In genomic region chr17:55161935-55162555, GRCh38 we compare ENCODE assay signal across 1 cellular context.
TF ChIP-seq lines count a peak whose summit lies in the region.

No MANE protein-coding gene starts in this region.

TF ChIP-seq in SK-N-SH, 30 proteins besides CTCF, POLR2A, EP300 and RAD21 (continued from another document):
- TF ChIP-seq USF1 (IDR thresholded peaks at IDR 0.05; ENCODE audit: borderline replicate concordance, low read depth) (no peak), MXI1 (IDR thresholded peaks at IDR 0.05; ENCODE audit: low read depth, low read length) (no peak), POLR2AphosphoS5 (IDR thresholded peaks at IDR 0.05; ENCODE audit: low read depth, low read length) (no peak), MAX (IDR thresholded peaks at IDR 0.05; ENCODE audit: low read depth) (peak; percentile 60; the same call in 1 of the 2 replicates), TAF1 (IDR thresholded peaks at IDR 0.05; ENCODE audit: borderline replicate concordance, low read depth, low read length) (no peak), GATA2 (CRISPR knock-in tag; IDR thresholded peaks at IDR 0.05) (no peak), RXRA (IDR thresholded peaks at IDR 0.05; ENCODE audit: borderline replicate concordance, low read depth) (peak; percentile 68; the same call in 1 of the 2 replicates), ELF1 (IDR thresholded peaks at IDR 0.05) (no peak), RFX5 (IDR thresholded peaks at IDR 0.05; ENCODE audit: low read length) (no peak), TCF12 (IDR thresholded peaks at IDR 0.05) (peak; percentile 81), MEF2A (IDR thresholded peaks at IDR 0.05; ENCODE audit: borderline replicate concordance, low read depth) (no peak), CHD2 (IDR thresholded peaks at IDR 0.05; ENCODE audit: low read length, partially characterized antibody) (no peak), JUND (IDR thresholded peaks at IDR 0.05) (peak; percentile 90), PBX3 (IDR thresholded peaks at IDR 0.05) (peak; percentile 89), IRF3 (IDR thresholded peaks at IDR 0.05; ENCODE audit: low read depth, low read length) (no peak), SMC3 (IDR thresholded peaks at IDR 0.05; ENCODE audit: low read depth, low read length) (no peak)
